Comparison of ENCODE assay signal across 1 cellular context in the genomic region with DNA sequence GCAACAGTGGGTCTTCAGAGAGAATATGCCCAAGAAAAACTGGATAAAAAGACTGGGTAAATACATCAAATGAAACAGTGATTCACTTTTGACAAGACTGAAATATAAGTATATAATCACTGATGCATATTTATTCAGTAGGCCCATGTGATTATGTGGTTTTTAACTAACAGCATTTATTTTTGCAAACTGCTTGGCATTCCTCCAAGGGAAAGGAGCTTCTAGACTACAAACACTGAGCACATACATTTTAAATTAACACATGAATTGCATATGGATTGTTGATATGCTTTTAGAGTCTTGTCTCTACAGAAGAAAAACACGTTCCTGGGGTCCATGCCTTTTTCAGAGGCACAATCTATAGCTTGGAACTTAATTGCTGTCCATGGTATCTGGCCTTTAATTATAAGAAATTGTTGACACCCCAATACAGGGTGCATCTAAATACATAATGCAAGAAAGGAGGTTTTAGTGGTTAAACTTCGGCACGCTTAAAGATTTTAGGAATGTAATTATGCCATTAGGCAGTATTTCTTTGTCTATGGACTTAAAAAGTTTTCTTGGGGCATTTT.
TF ChIP-seq lines count a peak whose summit lies in the region.

No MANE protein-coding gene starts in this region.

TF ChIP-seq in WTC11, 78 proteins besides CTCF, POLR2A, EP300 and RAD21:
- TF ChIP-seq, protein P1, sequence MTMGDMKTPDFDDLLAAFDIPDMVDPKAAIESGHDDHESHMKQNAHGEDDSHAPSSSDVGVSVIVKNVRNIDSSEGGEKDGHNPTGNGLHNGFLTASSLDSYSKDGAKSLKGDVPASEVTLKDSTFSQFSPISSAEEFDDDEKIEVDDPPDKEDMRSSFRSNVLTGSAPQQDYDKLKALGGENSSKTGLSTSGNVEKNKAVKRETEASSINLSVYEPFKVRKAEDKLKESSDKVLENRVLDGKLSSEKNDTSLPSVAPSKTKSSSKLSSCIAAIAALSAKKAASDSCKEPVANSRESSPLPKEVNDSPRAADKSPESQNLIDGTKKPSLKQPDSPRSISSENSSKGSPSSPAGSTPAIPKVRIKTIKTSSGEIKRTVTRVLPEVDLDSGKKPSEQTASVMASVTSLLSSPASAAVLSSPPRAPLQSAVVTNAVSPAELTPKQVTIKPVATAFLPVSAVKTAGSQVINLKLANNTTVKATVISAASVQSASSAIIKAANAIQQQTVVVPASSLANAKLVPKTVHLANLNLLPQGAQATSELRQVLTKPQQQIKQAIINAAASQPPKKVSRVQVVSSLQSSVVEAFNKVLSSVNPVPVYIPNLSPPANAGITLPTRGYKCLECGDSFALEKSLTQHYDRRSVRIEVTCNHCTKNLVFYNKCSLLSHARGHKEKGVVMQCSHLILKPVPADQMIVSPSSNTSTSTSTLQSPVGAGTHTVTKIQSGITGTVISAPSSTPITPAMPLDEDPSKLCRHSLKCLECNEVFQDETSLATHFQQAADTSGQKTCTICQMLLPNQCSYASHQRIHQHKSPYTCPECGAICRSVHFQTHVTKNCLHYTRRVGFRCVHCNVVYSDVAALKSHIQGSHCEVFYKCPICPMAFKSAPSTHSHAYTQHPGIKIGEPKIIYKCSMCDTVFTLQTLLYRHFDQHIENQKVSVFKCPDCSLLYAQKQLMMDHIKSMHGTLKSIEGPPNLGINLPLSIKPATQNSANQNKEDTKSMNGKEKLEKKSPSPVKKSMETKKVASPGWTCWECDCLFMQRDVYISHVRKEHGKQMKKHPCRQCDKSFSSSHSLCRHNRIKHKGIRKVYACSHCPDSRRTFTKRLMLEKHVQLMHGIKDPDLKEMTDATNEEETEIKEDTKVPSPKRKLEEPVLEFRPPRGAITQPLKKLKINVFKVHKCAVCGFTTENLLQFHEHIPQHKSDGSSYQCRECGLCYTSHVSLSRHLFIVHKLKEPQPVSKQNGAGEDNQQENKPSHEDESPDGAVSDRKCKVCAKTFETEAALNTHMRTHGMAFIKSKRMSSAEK (CRISPR knock-in tag; IDR thresholded peaks at IDR 0.05; ENCODE audit: borderline replicate concordance) = no peak
- TF ChIP-seq ELF4 (CRISPR knock-in tag; IDR thresholded peaks at IDR 0.05; ENCODE audit: low read depth) = no peak
- TF ChIP-seq ZNF396 (CRISPR knock-in tag; IDR thresholded peaks at IDR 0.05; ENCODE audit: borderline replicate concordance) = no peak
- TF ChIP-seq, protein P2, sequence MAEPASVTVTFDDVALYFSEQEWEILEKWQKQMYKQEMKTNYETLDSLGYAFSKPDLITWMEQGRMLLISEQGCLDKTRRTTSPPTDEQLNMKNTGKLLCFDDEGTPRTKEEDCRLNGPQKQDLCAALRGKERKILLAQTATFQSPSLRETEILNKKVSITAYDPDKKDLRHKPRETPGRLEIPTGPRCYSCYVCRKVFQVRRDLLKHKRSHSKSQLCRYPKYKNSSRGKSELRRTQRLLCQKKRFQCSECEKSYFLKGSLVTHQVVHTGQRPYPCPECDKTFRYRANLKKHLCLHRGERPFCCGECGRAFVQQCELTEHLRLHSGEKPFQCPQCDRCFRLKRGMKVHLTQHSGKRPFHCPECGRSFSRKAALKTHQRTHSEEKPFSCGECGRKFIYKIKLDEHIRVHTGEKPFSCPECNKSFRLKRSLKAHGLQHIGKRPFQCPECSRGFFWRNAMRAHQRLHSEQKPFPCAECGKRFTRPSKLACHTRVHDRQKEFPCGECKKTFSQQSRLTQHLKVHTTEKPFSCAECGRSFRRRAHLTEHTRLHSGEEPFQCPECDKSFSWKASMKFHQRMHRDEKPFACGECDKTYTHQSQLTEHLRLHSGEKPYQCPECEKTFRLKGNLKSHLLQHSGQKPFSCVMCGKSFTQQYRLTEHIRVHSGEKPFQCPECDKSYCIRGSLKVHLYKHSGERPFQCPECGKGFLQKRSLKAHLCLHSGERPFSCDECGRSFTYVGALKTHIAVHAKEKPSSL (CRISPR knock-in tag; conservative IDR thresholded peaks at IDR 0.05) = no peak
- TF ChIP-seq, protein P3, sequence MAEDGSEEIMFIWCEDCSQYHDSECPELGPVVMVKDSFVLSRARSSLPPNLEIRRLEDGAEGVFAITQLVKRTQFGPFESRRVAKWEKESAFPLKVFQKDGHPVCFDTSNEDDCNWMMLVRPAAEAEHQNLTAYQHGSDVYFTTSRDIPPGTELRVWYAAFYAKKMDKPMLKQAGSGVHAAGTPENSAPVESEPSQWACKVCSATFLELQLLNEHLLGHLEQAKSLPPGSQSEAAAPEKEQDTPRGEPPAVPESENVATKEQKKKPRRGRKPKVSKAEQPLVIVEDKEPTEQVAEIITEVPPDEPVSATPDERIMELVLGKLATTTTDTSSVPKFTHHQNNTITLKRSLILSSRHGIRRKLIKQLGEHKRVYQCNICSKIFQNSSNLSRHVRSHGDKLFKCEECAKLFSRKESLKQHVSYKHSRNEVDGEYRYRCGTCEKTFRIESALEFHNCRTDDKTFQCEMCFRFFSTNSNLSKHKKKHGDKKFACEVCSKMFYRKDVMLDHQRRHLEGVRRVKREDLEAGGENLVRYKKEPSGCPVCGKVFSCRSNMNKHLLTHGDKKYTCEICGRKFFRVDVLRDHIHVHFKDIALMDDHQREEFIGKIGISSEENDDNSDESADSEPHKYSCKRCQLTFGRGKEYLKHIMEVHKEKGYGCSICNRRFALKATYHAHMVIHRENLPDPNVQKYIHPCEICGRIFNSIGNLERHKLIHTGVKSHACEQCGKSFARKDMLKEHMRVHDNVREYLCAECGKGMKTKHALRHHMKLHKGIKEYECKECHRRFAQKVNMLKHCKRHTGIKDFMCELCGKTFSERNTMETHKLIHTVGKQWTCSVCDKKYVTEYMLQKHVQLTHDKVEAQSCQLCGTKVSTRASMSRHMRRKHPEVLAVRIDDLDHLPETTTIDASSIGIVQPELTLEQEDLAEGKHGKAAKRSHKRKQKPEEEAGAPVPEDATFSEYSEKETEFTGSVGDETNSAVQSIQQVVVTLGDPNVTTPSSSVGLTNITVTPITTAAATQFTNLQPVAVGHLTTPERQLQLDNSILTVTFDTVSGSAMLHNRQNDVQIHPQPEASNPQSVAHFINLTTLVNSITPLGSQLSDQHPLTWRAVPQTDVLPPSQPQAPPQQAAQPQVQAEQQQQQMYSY (CRISPR knock-in tag; IDR thresholded peaks at IDR 0.05) = no peak
- TF ChIP-seq, protein P4, sequence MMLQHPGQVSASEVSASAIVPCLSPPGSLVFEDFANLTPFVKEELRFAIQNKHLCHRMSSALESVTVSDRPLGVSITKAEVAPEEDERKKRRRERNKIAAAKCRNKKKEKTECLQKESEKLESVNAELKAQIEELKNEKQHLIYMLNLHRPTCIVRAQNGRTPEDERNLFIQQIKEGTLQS (CRISPR knock-in tag; conservative IDR thresholded peaks at IDR 0.05) = no peak
- TF ChIP-seq TEAD1 (CRISPR knock-in tag; IDR thresholded peaks at IDR 0.05) = no peak
- no peak for TF ChIP-seq CREM (CRISPR knock-in tag; IDR thresholded peaks at IDR 0.05)
- TF ChIP-seq, protein P5, sequence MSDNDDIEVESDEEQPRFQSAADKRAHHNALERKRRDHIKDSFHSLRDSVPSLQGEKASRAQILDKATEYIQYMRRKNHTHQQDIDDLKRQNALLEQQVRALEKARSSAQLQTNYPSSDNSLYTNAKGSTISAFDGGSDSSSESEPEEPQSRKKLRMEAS (CRISPR knock-in tag; IDR thresholded peaks at IDR 0.05) = no peak
- no peak for TF ChIP-seq EMX1 (CRISPR knock-in tag; IDR thresholded peaks at IDR 0.05)
- TF ChIP-seq ZNF219 (CRISPR knock-in tag; IDR thresholded peaks at IDR 0.05; ENCODE audit: borderline replicate concordance) = no peak
- TF ChIP-seq, protein P6, sequence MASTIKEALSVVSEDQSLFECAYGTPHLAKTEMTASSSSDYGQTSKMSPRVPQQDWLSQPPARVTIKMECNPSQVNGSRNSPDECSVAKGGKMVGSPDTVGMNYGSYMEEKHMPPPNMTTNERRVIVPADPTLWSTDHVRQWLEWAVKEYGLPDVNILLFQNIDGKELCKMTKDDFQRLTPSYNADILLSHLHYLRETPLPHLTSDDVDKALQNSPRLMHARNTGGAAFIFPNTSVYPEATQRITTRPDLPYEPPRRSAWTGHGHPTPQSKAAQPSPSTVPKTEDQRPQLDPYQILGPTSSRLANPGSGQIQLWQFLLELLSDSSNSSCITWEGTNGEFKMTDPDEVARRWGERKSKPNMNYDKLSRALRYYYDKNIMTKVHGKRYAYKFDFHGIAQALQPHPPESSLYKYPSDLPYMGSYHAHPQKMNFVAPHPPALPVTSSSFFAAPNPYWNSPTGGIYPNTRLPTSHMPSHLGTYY (CRISPR knock-in tag; IDR thresholded peaks at IDR 0.05) = no peak
- no peak for TF ChIP-seq ZNF416 (CRISPR knock-in tag; IDR thresholded peaks at IDR 0.05)
- TF ChIP-seq TP53 (CRISPR knock-in tag; IDR thresholded peaks at IDR 0.05) = no peak
- no peak for TF ChIP-seq CREB1 (CRISPR knock-in tag; IDR thresholded peaks at IDR 0.05)
- TF ChIP-seq, protein P7, sequence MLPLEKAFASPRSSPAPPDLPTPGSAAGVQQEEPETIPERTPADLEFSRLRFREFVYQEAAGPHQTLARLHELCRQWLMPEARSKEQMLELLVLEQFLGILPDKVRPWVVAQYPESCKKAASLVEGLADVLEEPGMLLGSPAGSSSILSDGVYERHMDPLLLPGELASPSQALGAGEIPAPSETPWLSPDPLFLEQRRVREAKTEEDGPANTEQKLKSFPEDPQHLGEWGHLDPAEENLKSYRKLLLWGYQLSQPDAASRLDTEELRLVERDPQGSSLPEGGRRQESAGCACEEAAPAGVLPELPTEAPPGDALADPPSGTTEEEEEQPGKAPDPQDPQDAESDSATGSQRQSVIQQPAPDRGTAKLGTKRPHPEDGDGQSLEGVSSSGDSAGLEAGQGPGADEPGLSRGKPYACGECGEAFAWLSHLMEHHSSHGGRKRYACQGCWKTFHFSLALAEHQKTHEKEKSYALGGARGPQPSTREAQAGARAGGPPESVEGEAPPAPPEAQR (CRISPR knock-in tag; IDR thresholded peaks at IDR 0.05) = no peak
- TF ChIP-seq MXD4 (CRISPR knock-in tag; IDR thresholded peaks at IDR 0.05; ENCODE audit: borderline replicate concordance) = no peak
- TF ChIP-seq, protein P8, sequence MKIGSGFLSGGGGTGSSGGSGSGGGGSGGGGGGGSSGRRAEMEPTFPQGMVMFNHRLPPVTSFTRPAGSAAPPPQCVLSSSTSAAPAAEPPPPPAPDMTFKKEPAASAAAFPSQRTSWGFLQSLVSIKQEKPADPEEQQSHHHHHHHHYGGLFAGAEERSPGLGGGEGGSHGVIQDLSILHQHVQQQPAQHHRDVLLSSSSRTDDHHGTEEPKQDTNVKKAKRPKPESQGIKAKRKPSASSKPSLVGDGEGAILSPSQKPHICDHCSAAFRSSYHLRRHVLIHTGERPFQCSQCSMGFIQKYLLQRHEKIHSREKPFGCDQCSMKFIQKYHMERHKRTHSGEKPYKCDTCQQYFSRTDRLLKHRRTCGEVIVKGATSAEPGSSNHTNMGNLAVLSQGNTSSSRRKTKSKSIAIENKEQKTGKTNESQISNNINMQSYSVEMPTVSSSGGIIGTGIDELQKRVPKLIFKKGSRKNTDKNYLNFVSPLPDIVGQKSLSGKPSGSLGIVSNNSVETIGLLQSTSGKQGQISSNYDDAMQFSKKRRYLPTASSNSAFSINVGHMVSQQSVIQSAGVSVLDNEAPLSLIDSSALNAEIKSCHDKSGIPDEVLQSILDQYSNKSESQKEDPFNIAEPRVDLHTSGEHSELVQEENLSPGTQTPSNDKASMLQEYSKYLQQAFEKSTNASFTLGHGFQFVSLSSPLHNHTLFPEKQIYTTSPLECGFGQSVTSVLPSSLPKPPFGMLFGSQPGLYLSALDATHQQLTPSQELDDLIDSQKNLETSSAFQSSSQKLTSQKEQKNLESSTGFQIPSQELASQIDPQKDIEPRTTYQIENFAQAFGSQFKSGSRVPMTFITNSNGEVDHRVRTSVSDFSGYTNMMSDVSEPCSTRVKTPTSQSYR (CRISPR knock-in tag; IDR thresholded peaks at IDR 0.05) = no peak
- TF ChIP-seq SP1 (CRISPR knock-in tag; conservative IDR thresholded peaks at IDR 0.05) = no peak
- no peak for TF ChIP-seq NFYB (CRISPR knock-in tag; conservative IDR thresholded peaks at IDR 0.05; ENCODE audit: low read depth)
TF ChIP-seq in WTC11: peak in this region for 0.
